ENCODE assay signal across 1 cellular context in the genomic region with DNA sequence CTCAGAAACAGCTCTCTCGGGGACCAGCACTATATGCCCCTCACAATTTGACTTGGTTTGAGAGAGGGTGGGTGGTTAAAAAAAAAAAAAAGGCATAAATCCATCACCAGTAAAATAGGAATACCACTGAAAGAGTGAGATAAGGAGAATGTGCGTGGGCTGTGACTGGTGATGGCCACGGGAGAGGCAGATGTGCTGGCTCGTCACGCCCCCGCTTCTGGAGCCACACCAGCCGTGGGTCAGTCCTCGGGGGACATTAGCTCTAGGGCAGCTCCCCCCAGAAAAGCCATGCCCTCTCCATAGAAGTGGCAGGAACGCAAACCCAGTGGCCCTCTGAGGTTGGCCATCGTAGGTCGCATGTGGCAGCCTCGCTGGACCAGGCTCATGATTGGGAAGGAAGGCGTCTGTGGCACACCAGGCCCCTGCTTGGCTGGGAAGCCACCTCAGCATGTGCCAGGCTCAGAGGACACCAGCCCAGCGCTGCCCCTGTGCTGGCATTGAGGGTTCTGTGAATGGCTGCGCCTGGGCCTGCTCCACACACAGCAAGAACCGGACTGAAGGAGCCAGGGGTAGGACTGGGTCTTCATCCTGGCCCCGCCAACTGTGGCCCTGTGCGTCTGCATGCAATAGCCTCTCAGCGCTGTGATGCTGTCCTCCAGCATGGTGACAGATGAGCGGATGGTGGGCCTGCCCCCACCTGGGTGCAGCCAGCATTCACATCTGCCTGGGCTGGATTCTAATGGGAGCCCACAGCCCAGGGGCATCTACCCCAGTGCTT.
TF ChIP-seq lines count a peak whose summit lies in the region.

No MANE protein-coding gene starts in this region.

TF ChIP-seq in K562, 482 proteins besides CTCF, POLR2A, EP300 and RAD21 (continued from another document):
- TF ChIP-seq ZNF398 (CRISPR knock-in tag; IDR thresholded peaks at IDR 0.05) (no peak), NFATC3 (IDR thresholded peaks at IDR 0.05) (no peak), TCF3 (CRISPR knock-in tag; IDR thresholded peaks at IDR 0.05) (peak; percentile 69), KAT8 (IDR thresholded peaks at IDR 0.05; ENCODE audit: low read depth) (no peak), POLR2AphosphoS5 (IDR thresholded peaks at IDR 0.05; ENCODE audit: control insufficient read depth, insufficient read depth, low read depth, low read length) (no peak), EZH2 (IDR thresholded peaks at IDR 0.05; ENCODE audit: borderline replicate concordance, low read depth, low read length) (no peak), ZNF212 (CRISPR knock-in tag; IDR thresholded peaks at IDR 0.05) (no peak), ZNF41 (CRISPR knock-in tag; conservative IDR thresholded peaks at IDR 0.05) (no peak), ADNP (tag; IDR thresholded peaks at IDR 0.05) (no peak), SRSF9 (IDR thresholded peaks at IDR 0.05; ENCODE audit: borderline replicate concordance, low read depth, low read length) (no peak), NRF1 (conservative IDR thresholded peaks at IDR 0.05 in 1 of 2, IDR thresholded peaks at IDR 0.05 in 1 of 2) (no peak), CBX3 (IDR thresholded peaks at IDR 0.05; ENCODE audit: borderline replicate concordance in 1 of 2, low read length in 2 of 2) (no peak), ZNF143 (CRISPR knock-in tag; IDR thresholded peaks at IDR 0.05) (no peak), HMG20B (CRISPR knock-in tag; IDR thresholded peaks at IDR 0.05) (no peak), ZNF384 (IDR thresholded peaks at IDR 0.05; ENCODE audit: low read depth, low read length) (peak; percentile 71), ZNF407 (IDR thresholded peaks at IDR 0.05; ENCODE audit: low read depth) (no peak), POLR2H (tag; IDR thresholded peaks at IDR 0.05; ENCODE audit: low read depth) (no peak), ELK3 (CRISPR knock-in tag; IDR thresholded peaks at IDR 0.05) (no peak), PKNOX1 (IDR thresholded peaks at IDR 0.05) (peak; percentile 19; the same call in 1 of the 2 replicates)
